ENCODE assay signal across 8 cellular contexts in genomic region chr19:17333611-17334413, GRCh38. TPM values are rescaled to one million over a fixed set of nuclear protein-coding genes. Genes with fewer than 3 reads are reported as not detected.
DNase-seq lines count a peak whose midpoint lies in the region; ATAC-seq and TF ChIP-seq lines count a peak whose summit lies in the region.

No MANE protein-coding gene starts in this region.

- H3K9ac ChIP-seq in GM23248: peak overlapping the region; percentile 63

- peak; percentile 47 for ATAC-seq in activated naive CD8-positive, alpha-beta T cell treated with anti-CD3 and anti-CD28 coated beads, Interleukin-2, amount 50 U/mL, for 24 hours
- ATAC-seq in HG03196 (IDR thresholded peaks at IDR 0.05; ENCODE audit: unreplicated experiment) (no peak), HG03175 (IDR thresholded peaks at IDR 0.05; ENCODE audit: unreplicated experiment) (no peak)

- H3K27ac ChIP-seq in AG04450 (ENCODE audit: low read depth, low read length): no peak overlapping the region
- no peak overlapping the region for H3K27ac ChIP-seq in GM23248

- no peaks in the 10 kb centered on the region for H3K9me3 Mint-ChIP-seq in activated naive CD8-positive, alpha-beta T cell treated with anti-CD3 and anti-CD28 coated beads, Interleukin-2, amount 50 U/mL, for 24 hours

- H2AFZ ChIP-seq in GM23248: peak overlapping the region; percentile 88

- peaks cover 13% of the 10 kb centered on the region; the same call in 1 of the 2 replicates for H3K9me3 ChIP-seq in AG04450 (ENCODE audit: control insufficient read depth, insufficient read depth, low read length)
- no peaks in the 10 kb centered on the region for H3K9me3 ChIP-seq in GM23248 (ENCODE audit: low read depth)
- H3K9me3 ChIP-seq in iPS-18c (ENCODE audit: control insufficient read depth, insufficient read depth, low read length): peaks cover 2% of the 10 kb centered on the region

- H3K4me3 ChIP-seq in AG04450 (ENCODE audit: low read depth, low read length): peak overlapping the region; percentile 72
- peak overlapping the region; percentile 77 for H3K4me3 ChIP-seq in GM23248
- peak overlapping the region; percentile 89 for H3K4me3 ChIP-seq in iPS-18c (ENCODE audit: insufficient read depth, low read depth, low read length)

- 23 to 33% methylated on average over 45 to 51 of the region's 52 CpGs for WGBS in GM23248 (ENCODE audit: low coverage in 1 of 2, low lambda C conversion rate in 2 of 2, missing lambda C conversion rate in 2 of 2), 2 experiments

- H3K36me3 ChIP-seq in GM23248 (ENCODE audit: low read depth): no peaks in the 10 kb centered on the region

- H3K27me3 Mint-ChIP-seq in activated naive CD8-positive, alpha-beta T cell treated with anti-CD3 and anti-CD28 coated beads, Interleukin-2, amount 50 U/mL, for 24 hours: no peaks in the 10 kb centered on the region

- H3K4me2 ChIP-seq in GM23248 (ENCODE audit: unreplicated experiment): peak overlapping the region; percentile 71

- peaks cover 7% of the 10 kb centered on the region; the same call in 1 of the 2 replicates for H3K4me1 ChIP-seq in GM23248 (ENCODE audit: insufficient read depth)

- no peaks in the 10 kb centered on the region for H3K36me3 Mint-ChIP-seq in activated naive CD8-positive, alpha-beta T cell treated with anti-CD3 and anti-CD28 coated beads, Interleukin-2, amount 50 U/mL, for 24 hours (ENCODE audit: low read depth)

- CTCF ChIA-PET in AG04450 (lab: Charles Lee): no interaction called here

- no peaks in the 10 kb centered on the region for H4K20me1 ChIP-seq in GM23248 (ENCODE audit: insufficient read depth)

- in situ Hi-C loops in GM23248 (cut with MboI): no loop called here

- H3K4me1 Mint-ChIP-seq in activated naive CD8-positive, alpha-beta T cell treated with anti-CD3 and anti-CD28 coated beads, Interleukin-2, amount 50 U/mL, for 24 hours: peaks cover 33% of the 10 kb centered on the region

- no peak for TF ChIP-seq CTCF in AG04450 (IDR thresholded peaks at IDR 0.05; ENCODE audit: low read depth, low read length)

- DNase-seq in AG04450 (ENCODE audit: low read depth, low spot score): peak; percentile 33
- peak; percentile 91 for DNase-seq in GM23248
- DNase-seq in T follicular helper cell (ENCODE audit: low read depth): peak; percentile 57
- peak; percentile 79 for DNase-seq in activated naive CD8-positive, alpha-beta T cell treated with anti-CD3 and anti-CD28 coated beads, Interleukin-2, amount 50 U/mL, for 24 hours
- peak; percentile 79 to 81 for DNase-seq in stimulated activated CD4-positive, alpha-beta T cell treated with anti-CD3 and anti-CD28 coated beads, Interleukin-2, amount 100 ng/mL, for 24 hours

- peak overlapping the region; percentile 79 for H3K27ac Mint-ChIP-seq in activated naive CD8-positive, alpha-beta T cell treated with anti-CD3 and anti-CD28 coated beads, Interleukin-2, amount 50 U/mL, for 24 hours

- H3K9me2 ChIP-seq in GM23248 (ENCODE audit: insufficient read depth): no peaks in the 10 kb centered on the region

- H3K27me3 ChIP-seq in AG04450 (ENCODE audit: control insufficient read depth, insufficient read depth, low read length): peaks cover 3% of the 10 kb centered on the region
- no peaks in the 10 kb centered on the region for H3K27me3 ChIP-seq in GM23248 (replicated peaks; ENCODE audit: insufficient read depth)

- H3K79me2 ChIP-seq in GM23248 (ENCODE audit: insufficient read depth): no peaks in the 10 kb centered on the region

- POLR2A ChIA-PET in AG04450 (lab: Yijun Ruan, JAX): interaction anchor here (0.6 to 2.9 kb wide), 6 partner anchors 9 to 178 kb away, joined by 3 to 13 read pairs (median 4); partner anchors contain the start of genes DDA1, MRPL34 and PGLS

- H3K4me3 Mint-ChIP-seq in activated naive CD8-positive, alpha-beta T cell treated with anti-CD3 and anti-CD28 coated beads, Interleukin-2, amount 50 U/mL, for 24 hours: peak overlapping the region; percentile 78

- peaks cover 11% of the 10 kb centered on the region; the same call in 1 of the 2 replicates for H3F3A ChIP-seq in GM23248 (ENCODE audit: insufficient read depth)

RNA-seq across cellular contexts. Expression of gene ANO8, which starts 0.8 kb away (rescaled TPM):
- polyA plus RNA-seq in AG04450 (2011; rRNA removed) (1.8 and 2.0 TPM in 2 replicates), GM23248 (2016; fragmentation: Nextera tagmentation; extraction: Ambion mirVana) (0.52 and 0.61 TPM in 2 replicates)
- polyA minus RNA-seq in AG04450 (2011; rRNA and poly(A)+ RNA removed): 2.2 and 2.5 TPM in 2 replicates
- 2.8 and 4.0 TPM in 2 replicates for total RNA-seq in GM23248 (2014; rRNA removed; shearing (Covaris generic))

RNA-seq across cellular contexts. Expression of gene GTPBP3, which starts 3.5 kb away (rescaled TPM):
- polyA plus RNA-seq in AG04450 (2011; rRNA removed): 4.7 TPM in 2 replicates
- 2.5 and 3.6 TPM in 2 replicates for polyA minus RNA-seq in AG04450 (2011; rRNA and poly(A)+ RNA removed)
- 11.4 and 14.8 TPM in 2 replicates for total RNA-seq in GM23248 (2014; rRNA removed; shearing (Covaris generic))
- polyA plus RNA-seq in GM23248 (2016; fragmentation: Nextera tagmentation; extraction: Ambion mirVana): 7.6 and 7.9 TPM in 2 replicates

RNA-seq across cellular contexts. Expression of gene DDA1, which starts 24.4 kb away (rescaled TPM):
- 38.7 and 40.7 TPM in 2 replicates for polyA plus RNA-seq in AG04450 (2011; rRNA removed)
- 18.2 and 27.8 TPM in 2 replicates for polyA minus RNA-seq in AG04450 (2011; rRNA and poly(A)+ RNA removed)
- total RNA-seq in GM23248 (2014; rRNA removed; shearing (Covaris generic)): 10.9 and 40.8 TPM in 2 replicates
- 87.8 and 96.9 TPM in 2 replicates for polyA plus RNA-seq in GM23248 (2016; fragmentation: Nextera tagmentation; extraction: Ambion mirVana)

RNA-seq across cellular contexts. Expression of gene MRPL34, which starts 28.1 kb away (rescaled TPM):
- 23.2 and 24.3 TPM in 2 replicates for polyA plus RNA-seq in AG04450 (2011; rRNA removed)
- 6.3 and 8.6 TPM in 2 replicates for polyA minus RNA-seq in AG04450 (2011; rRNA and poly(A)+ RNA removed)
- total RNA-seq in GM23248 (2014; rRNA removed; shearing (Covaris generic)): 14.7 and 23.0 TPM in 2 replicates
- 74.5 and 78.8 TPM in 2 replicates for polyA plus RNA-seq in GM23248 (2016; fragmentation: Nextera tagmentation; extraction: Ambion mirVana)

RNA-seq across cellular contexts. Expression of gene ABHD8, which starts 30.6 kb away (rescaled TPM):
- polyA plus RNA-seq in AG04450 (2011; rRNA removed) (6.1 and 8.6 TPM in 2 replicates), GM23248 (2016; fragmentation: Nextera tagmentation; extraction: Ambion mirVana) (8.7 and 9.1 TPM in 2 replicates)
- 5.2 and 6.4 TPM in 2 replicates for polyA minus RNA-seq in AG04450 (2011; rRNA and poly(A)+ RNA removed)
- total RNA-seq in GM23248 (2014; rRNA removed; shearing (Covaris generic)): 10.9 and 19.1 TPM in 2 replicates

Comparison
In these comparisons a context has a peak if more than half of its experiments do, and no peak if none do; other contexts are left out.
1. DNase-seq: peak in every context shown above with its lines; median percentile 91 in GM23248; 80 in stimulated activated CD4-positive, alpha-beta T cell treated with anti-CD3 and anti-CD28 coated beads, Interleukin-2, amount 100 ng/mL, for 24 hours; 79 in activated naive CD8-positive, alpha-beta T cell treated with anti-CD3 and anti-CD28 coated beads, Interleukin-2, amount 50 U/mL, for 24 hours; 57 in T follicular helper cell; 33 in AG04450.